22 cellular contexts compared by ENCODE assay signal in genomic region chr7:107960306-107960705, GRCh38. TPM values are rescaled to one million over a fixed set of nuclear protein-coding genes. Genes with fewer than 3 reads are reported as not detected.
DNase-seq lines count a peak whose midpoint lies in the region; ATAC-seq and TF ChIP-seq lines count a peak whose summit lies in the region.
"Had no signal": no experiment of that assay in that cellular context is flagged by ENCODE, and none has a peak within 500 bp of the region (broad histone marks: within the 10 kb centered on the region; RNA-seq: fewer than 3 reads in every experiment).

No MANE protein-coding gene starts in this region.

- H3K4me3 ChIP-seq in esophagus squamous epithelium (no peak overlapping the region), skeletal muscle cell (ENCODE audit: low read depth, low read length) (no peak overlapping the region), coronary artery (no peak overlapping the region)
- H3K4me3 ChIP-seq: Peyer's patch, upper lobe of right lung had no signal

- H3K27me3 ChIP-seq in esophagus squamous epithelium, result no peaks in the 10 kb centered on the region
- H3K27me3 ChIP-seq: Peyer's patch, upper lobe of right lung had no signal

- TF ChIP-seq POLR2A in esophagus squamous epithelium (IDR thresholded peaks at IDR 0.05), result no peak

- TF ChIP-seq CTCF in esophagus squamous epithelium (IDR thresholded peaks at IDR 0.05) (no peak), coronary artery (IDR thresholded peaks at IDR 0.05) (no peak)

- peaks cover 0 to 85% (median 8%) of the 10 kb centered on the region in 3 donors for H3K36me3 ChIP-seq in esophagus squamous epithelium

- no peak for ATAC-seq in GM21423 (IDR thresholded peaks at IDR 0.05; ENCODE audit: unreplicated experiment)
- ATAC-seq: right cardiac atrium, upper lobe of right lung had no signal

- H3K27ac ChIP-seq in esophagus squamous epithelium (peak overlapping the region in 3 of 4 donors; percentile 66 to 89 (median 67)), coronary artery (peak overlapping the region in 1 of 2 donors; percentile 22)
- H3K27ac ChIP-seq: 22Rv1, parathyroid adenoma had no signal

- peak; percentile 69 for DNase-seq in DMS 273 (lab: John Stamatoyannopoulos, UW; ENCODE audit: unreplicated experiment)
- no peak for DNase-seq in DMS 273 treated with DMSO at 0.1 percent for 48 hours (lab: John Stamatoyannopoulos, UW)
- DNase-seq in NCI-H2196 treated with DMSO at 0.1 percent for 48 hours (lab: John Stamatoyannopoulos, UW; ENCODE audit: unreplicated experiment), result peak; percentile 42
- DNase-seq in esophagus squamous epithelium (lab: John Stamatoyannopoulos, UW), result no peak
- peak; percentile 38 for DNase-seq in skeletal muscle cell (ENCODE audit: low read depth)
- DNase-seq in coronary artery (ENCODE audit: low spot score), result no peak
- no peak for DNase-seq in NCI-H146 treated with DMSO at 0.1 percent for 48 hours (lab: John Stamatoyannopoulos, UW; ENCODE audit: unreplicated experiment)
- DNase-seq: activated CD4-positive, alpha-beta T cell treated with anti-CD3 and anti-CD28 coated beads for 1 hour; activated effector memory CD4-positive, alpha-beta T cell treated with anti-CD3 and anti-CD28 coated beads, Interleukin-2, amount 50 U/mL, for 16 hours; activated naive CD8-positive, alpha-beta T cell treated with anti-CD3 and anti-CD28 coated beads, Interleukin-2, amount 10 ng/mL, durations not matched to agents 7 days and 5 days; effector memory CD4-positive, alpha-beta T cell; hippocampal formation; midbrain; MM.1S; NCI-H187; NK-92 treated with Interleukin-12 subunit alpha and Interleukin-12 subunit beta, amount 100 ng/mL, for 24 hours; Peyer's patch; right cardiac atrium; upper lobe of right lung had no signal

- H3K4me1 ChIP-seq in esophagus squamous epithelium, result peaks cover 11 to 40% (median 16%) of the 10 kb centered on the region in 3 donors

- 85 to 90% methylated on average over 5 of the region's 5 CpGs for WGBS in esophagus squamous epithelium, 2 donors

- intact Hi-C loops in esophagus squamous epithelium (cut with DNase I), result no loop called here

- no peaks in the 10 kb centered on the region for H3K9me3 ChIP-seq in esophagus squamous epithelium
- H3K9me3 ChIP-seq: Peyer's patch, upper lobe of right lung had no signal

RNA-seq across cellular contexts. Expression of gene LAMB1, which starts 42.7 kb away (rescaled TPM):
- 100 to 1,000 TPM in 1 of 4 donors, 10 to 100 TPM in 3; 22.5 to 101 (median 32.5) TPM for total RNA-seq in esophagus squamous epithelium
- total RNA-seq: activated naive CD8-positive, alpha-beta T cell treated with anti-CD3 and anti-CD28 coated beads, Interleukin-2, amount 10 ng/mL, durations not matched to agents 7 days and 5 days had no signal

Comparison
In these comparisons a context has a peak if more than half of its experiments do, and no peak if none do; other contexts are left out.
1. DNase-seq: peak in DMS 273 (single experiment), NCI-H2196 treated with DMSO at 0.1 percent for 48 hours (single experiment) and skeletal muscle cell (single experiment); none in DMS 273 treated with DMSO at 0.1 percent for 48 hours (single experiment), esophagus squamous epithelium (single experiment), coronary artery (single experiment) and NCI-H146 treated with DMSO at 0.1 percent for 48 hours (single experiment).